Comparison of ENCODE assay signal across 9 cellular contexts in genomic region chr3:23811919-23812318, GRCh38. TPM values are rescaled to one million over a fixed set of nuclear protein-coding genes. Genes with fewer than 3 reads are reported as not detected.
DNase-seq lines count a peak whose midpoint lies in the region; ATAC-seq lines count a peak whose summit lies in the region.
"Had no signal": no experiment of that assay in that cellular context is flagged by ENCODE, and none has a peak within 500 bp of the region (broad histone marks: within the 10 kb centered on the region; RNA-seq: fewer than 3 reads in every experiment).

No MANE protein-coding gene starts in this region.

- H3K9me3 Mint-ChIP-seq in memory B cell, result no peaks in the 10 kb centered on the region

- peaks cover 5% of the 10 kb centered on the region for H3K36me3 Mint-ChIP-seq in memory B cell

- H3K27me3 Mint-ChIP-seq in memory B cell, result no peaks in the 10 kb centered on the region

- H3K27ac ChIP-seq in HUES48 (ENCODE audit: low read depth, low read length), result no peak overlapping the region
- no peak overlapping the region for H3K27ac ChIP-seq in right cardiac atrium (ENCODE audit: low read length)
- H3K27ac ChIP-seq: HL-60 had no signal

- H3K9ac ChIP-seq in HUES48 (ENCODE audit: low read depth, low read length), result no peak overlapping the region

- H3K36me3 ChIP-seq in HUES48 (ENCODE audit: control insufficient read depth, insufficient read depth, low read length) (peaks cover 55% of the 10 kb centered on the region), HAP-1 (replicated peaks) (peaks cover 21% of the 10 kb centered on the region)

- H3K4me1 Mint-ChIP-seq in memory B cell, result peaks cover 37% of the 10 kb centered on the region

- H3K9me3 ChIP-seq in HUES48 (ENCODE audit: control insufficient read depth, insufficient read depth, low read length), result no peaks in the 10 kb centered on the region
- no peaks in the 10 kb centered on the region for H3K9me3 ChIP-seq in HAP-1
- no peaks in the 10 kb centered on the region for H3K9me3 ChIP-seq in right cardiac atrium (ENCODE audit: control insufficient read depth, low read length)

- H3K4me1 ChIP-seq in HUES48 (ENCODE audit: control insufficient read depth, insufficient read depth, low read length), result peaks cover 37% of the 10 kb centered on the region
- H3K4me1 ChIP-seq in HAP-1, result peaks cover 52% of the 10 kb centered on the region
- H3K4me1 ChIP-seq in right cardiac atrium (ENCODE audit: control insufficient read depth, insufficient read depth, low read length), result no peaks in the 10 kb centered on the region

- intact Hi-C loops in right cardiac atrium (cut with DNase I), result no loop called here

- peak overlapping the region; percentile 69 for H3K4me3 ChIP-seq in HUES48 (ENCODE audit: low read depth, low read length)
- H3K4me3 ChIP-seq in HAP-1, result no peak overlapping the region
- no peak overlapping the region for H3K4me3 ChIP-seq in right cardiac atrium (ENCODE audit: low read length)

- H3K27me3 ChIP-seq in HUES48 (ENCODE audit: control insufficient read depth, insufficient read depth, low read length), result no peaks in the 10 kb centered on the region
- H3K27me3 ChIP-seq in HAP-1 (ENCODE audit: low read depth), result no peaks in the 10 kb centered on the region
- H3K27me3 ChIP-seq in right cardiac atrium (ENCODE audit: control insufficient read depth, insufficient read depth), result no peaks in the 10 kb centered on the region

- no peak for DNase-seq in memory B cell (ENCODE audit: low spot score in 2 of 2)
- no peak for DNase-seq in NCI-H510A treated with DMSO at 0.1 percent for 48 hours (lab: John Stamatoyannopoulos, UW)
- no peak for DNase-seq in AG20443 (ENCODE audit: low spot score)
- DNase-seq in HAP-1 (ENCODE audit: low spot score in 2 of 2), result no peak
- DNase-seq in right cardiac atrium, result no peak

- H3K4me3 Mint-ChIP-seq in memory B cell, result peak overlapping the region; percentile 93

- in situ Hi-C loops in HAP-1 (cut with MboI; ENCODE audit: low sequenced_read_pairs), result no loop called here

- peak; percentile 59 for ATAC-seq in GM18511 (IDR thresholded peaks at IDR 0.05; ENCODE audit: unreplicated experiment)
- ATAC-seq in GM21717 (IDR thresholded peaks at IDR 0.05; ENCODE audit: unreplicated experiment), result peak; percentile 60
- ATAC-seq in memory B cell (ENCODE audit: low read depth), result peak; percentile 19
- no peak for ATAC-seq in right cardiac atrium

- H3K27ac Mint-ChIP-seq in memory B cell, result peak overlapping the region; percentile 94

RNA-seq across cellular contexts. Expression of gene UBE2E1, which starts 6.2 kb away (rescaled TPM):
- 10 to 100 TPM; 47.9 to 64.4 (median 53.0) TPM for total RNA-seq in right cardiac atrium
- 51.8 TPM for polyA plus RNA-seq in right cardiac atrium

Comparison
In these comparisons a context has a peak if more than half of its experiments do, and no peak if none do; other contexts are left out.
1. ATAC-seq: peak in GM18511 (single experiment), GM21717 (single experiment) and memory B cell (single experiment); none in right cardiac atrium (0 of 2).